Comparison of ENCODE assay signal across 22 cellular contexts in genomic region chr11:132549001-132549400, GRCh38.
"Had no signal": no experiment of that assay in that cellular context is flagged by ENCODE, and none has a peak within 500 bp of the region (broad histone marks: within the 10 kb centered on the region; RNA-seq: fewer than 3 reads in every experiment).

No MANE protein-coding gene starts in this region.

- H3K27me3 ChIP-seq: ascending aorta, breast epithelium, foreskin keratinocyte, heart right ventricle, left lung, tibial nerve had no signal

- H3K27ac ChIP-seq: ascending aorta, breast epithelium, foreskin keratinocyte, heart right ventricle, left lung, lower lobe of right lung, tibial nerve had no signal

- H3K27ac Mint-ChIP-seq: activated naive CD4-positive, alpha-beta T cell treated with anti-CD3 and anti-CD28 coated beads, Interleukin-2, amount 10 ng/mL, durations not matched to agents 7 days and 5 days; activated naive CD8-positive, alpha-beta T cell treated with anti-CD3 and anti-CD28 coated beads, Interleukin-2, amount 10 ng/mL, durations not matched to agents 7 days and 5 days; endodermal cell; natural killer cell had no signal

- H3K9me3 ChIP-seq: ascending aorta, lower lobe of right lung had no signal

- H3K4me1 ChIP-seq: ascending aorta, breast epithelium, foreskin keratinocyte, heart right ventricle, left lung, lower lobe of right lung, tibial nerve had no signal

- H3K36me3 Mint-ChIP-seq: activated naive CD4-positive, alpha-beta T cell treated with anti-CD3 and anti-CD28 coated beads, Interleukin-2, amount 10 ng/mL, durations not matched to agents 7 days and 5 days; activated naive CD8-positive, alpha-beta T cell treated with anti-CD3 and anti-CD28 coated beads, Interleukin-2, amount 10 ng/mL, durations not matched to agents 7 days and 5 days; natural killer cell had no signal

- H3K36me3 ChIP-seq: ascending aorta, breast epithelium, heart right ventricle, left lung, lower lobe of right lung, tibial nerve had no signal

- DNase-seq: activated CD4-positive, alpha-beta T cell treated with anti-CD3 and anti-CD28 coated beads for 4 hours; activated CD4-positive, alpha-beta T cell treated with anti-CD3 and anti-CD28 coated beads, Interleukin-2, amount 50 U/mL, for 4 hours; activated effector memory CD4-positive, alpha-beta T cell treated with anti-CD3 and anti-CD28 coated beads, Interleukin-2, amount 50 U/mL, for 16 hours; activated naive CD4-positive, alpha-beta T cell treated with anti-CD3 and anti-CD28 coated beads, Interleukin-2, amount 10 ng/mL, durations not matched to agents 7 days and 5 days; activated naive CD8-positive, alpha-beta T cell treated with anti-CD3 and anti-CD28 coated beads, Interleukin-2, amount 10 ng/mL, durations not matched to agents 7 days and 5 days; activated T-cell treated with anti-CD3 and anti-CD28 coated beads for 4 hours; central memory CD4-positive, alpha-beta T cell; endodermal cell; foreskin keratinocyte; heart right ventricle; left lung; lower lobe of right lung; mesenchymal stem cell; natural killer cell; right cardiac atrium; stimulated activated CD4-positive, alpha-beta T cell treated with anti-CD3 and anti-CD28 coated beads, Interleukin-15, amount 100 ng/mL, for 24 hours; stimulated activated naive CD4-positive, alpha-beta T cell treated with Interleukin-2 at 50 U/mL for 16 hours; T-helper 2 cell had no signal

- ATAC-seq: esophagus mucosa, foreskin keratinocyte, heart right ventricle, left lung, lower lobe of right lung, natural killer cell, right cardiac atrium had no signal

- H3K27me3 Mint-ChIP-seq: activated naive CD4-positive, alpha-beta T cell treated with anti-CD3 and anti-CD28 coated beads, Interleukin-2, amount 10 ng/mL, durations not matched to agents 7 days and 5 days; activated naive CD8-positive, alpha-beta T cell treated with anti-CD3 and anti-CD28 coated beads, Interleukin-2, amount 10 ng/mL, durations not matched to agents 7 days and 5 days had no signal

- H3K4me3 ChIP-seq: ascending aorta, breast epithelium, heart right ventricle, left lung, lower lobe of right lung, tibial nerve had no signal

- H3K4me1 Mint-ChIP-seq: activated naive CD4-positive, alpha-beta T cell treated with anti-CD3 and anti-CD28 coated beads, Interleukin-2, amount 10 ng/mL, durations not matched to agents 7 days and 5 days; activated naive CD8-positive, alpha-beta T cell treated with anti-CD3 and anti-CD28 coated beads, Interleukin-2, amount 10 ng/mL, durations not matched to agents 7 days and 5 days; endodermal cell; natural killer cell had no signal

- H3K4me3 Mint-ChIP-seq: activated naive CD4-positive, alpha-beta T cell treated with anti-CD3 and anti-CD28 coated beads, Interleukin-2, amount 10 ng/mL, durations not matched to agents 7 days and 5 days; activated naive CD8-positive, alpha-beta T cell treated with anti-CD3 and anti-CD28 coated beads, Interleukin-2, amount 10 ng/mL, durations not matched to agents 7 days and 5 days; endodermal cell; natural killer cell had no signal
